Comparison of ENCODE assay signal across 8 cellular contexts in the genomic region with DNA sequence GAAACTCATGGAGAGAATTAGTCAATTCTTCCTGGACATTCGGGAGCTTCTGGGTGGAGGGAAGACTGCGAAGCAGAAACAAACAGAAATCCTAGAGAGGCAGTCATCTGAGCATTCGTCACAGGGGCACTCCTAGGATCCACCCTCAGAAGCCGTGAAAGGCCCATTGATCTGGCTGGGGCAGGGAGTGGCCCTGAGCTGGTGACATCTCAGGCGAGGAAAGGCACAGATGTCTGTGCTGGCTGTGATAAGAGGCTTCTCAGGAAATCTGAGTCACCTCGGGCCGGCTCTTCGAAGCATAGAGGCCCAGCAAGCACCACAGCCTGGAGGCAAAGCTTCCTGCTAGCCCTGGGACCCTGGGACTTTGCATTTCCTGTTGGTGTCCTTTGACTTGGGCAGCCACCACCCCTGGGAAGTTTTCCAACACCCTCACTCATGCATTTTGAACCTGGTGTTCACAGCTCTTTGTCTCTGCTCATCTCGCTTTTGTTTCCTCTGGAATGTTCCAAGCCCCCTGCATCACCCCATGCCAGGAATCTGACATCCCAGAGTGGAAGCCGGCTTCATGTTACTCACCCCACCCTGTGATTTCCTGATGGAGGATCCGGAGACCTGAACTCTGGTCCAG. TPM values are rescaled to one million over a fixed set of nuclear protein-coding genes. Genes with fewer than 3 reads are reported as not detected.
DNase-seq lines count a peak whose midpoint lies in the region; TF ChIP-seq lines count a peak whose summit lies in the region.

No MANE protein-coding gene starts in this region.

- H3K27ac ChIP-seq in angular gyrus (ENCODE audit: low read depth, low read length) (peak overlapping the region; percentile 67), smooth muscle cell (ENCODE audit: low read depth) (peak overlapping the region; percentile 89)
- no peak overlapping the region for H3K27ac ChIP-seq in effector memory CD4-positive, alpha-beta T cell (ENCODE audit: insufficient read depth, low read length, poor library complexity, severe bottlenecking)

- peak overlapping the region; percentile 28 for H3K4me2 ChIP-seq in smooth muscle cell

- H3K79me2 ChIP-seq in smooth muscle cell (ENCODE audit: low read depth): no peaks in the 10 kb centered on the region

- CTCF ChIA-PET in activated naive CD4-positive, alpha-beta T cell treated with anti-CD3 and anti-CD28 coated beads, Interleukin-2, amount 10 ng/mL, durations not matched to agents 7 days and 5 days (lab: Charles Lee): no interaction called here

- H3F3A ChIP-seq in smooth muscle cell (ENCODE audit: low read depth): peaks cover 16% of the 10 kb centered on the region

- H3K4me1 Mint-ChIP-seq in activated naive CD4-positive, alpha-beta T cell treated with anti-CD3 and anti-CD28 coated beads, Interleukin-2, amount 10 ng/mL, durations not matched to agents 7 days and 5 days: peaks cover 2% of the 10 kb centered on the region

- no peaks in the 10 kb centered on the region for H3K27me3 ChIP-seq in smooth muscle cell (ENCODE audit: low read depth)
- no peaks in the 10 kb centered on the region for H3K27me3 ChIP-seq in effector memory CD4-positive, alpha-beta T cell (replicated peaks; ENCODE audit: control insufficient read depth, insufficient read depth, low read length, poor library complexity, severe bottlenecking)

- H3K9ac ChIP-seq in smooth muscle cell (ENCODE audit: low read depth): peak overlapping the region; percentile 58

- H3K4me1 ChIP-seq in smooth muscle cell (ENCODE audit: low read depth): peaks cover 10% of the 10 kb centered on the region
- no peaks in the 10 kb centered on the region for H3K4me1 ChIP-seq in effector memory CD4-positive, alpha-beta T cell (ENCODE audit: control insufficient read depth, insufficient read depth, low read length, poor library complexity, severe bottlenecking)

- H3K9me3 ChIP-seq in smooth muscle cell (replicated peaks; ENCODE audit: low read depth): no peaks in the 10 kb centered on the region
- no peaks in the 10 kb centered on the region for H3K9me3 ChIP-seq in effector memory CD4-positive, alpha-beta T cell (ENCODE audit: control insufficient read depth, low read length)

- H3K4me3 ChIP-seq in smooth muscle cell: no peak overlapping the region
- no peak overlapping the region for H3K4me3 ChIP-seq in effector memory CD4-positive, alpha-beta T cell (ENCODE audit: insufficient read depth, low read depth, low read length, poor library complexity, severe bottlenecking)

- no peaks in the 10 kb centered on the region for H3K36me3 Mint-ChIP-seq in activated naive CD4-positive, alpha-beta T cell treated with anti-CD3 and anti-CD28 coated beads, Interleukin-2, amount 10 ng/mL, durations not matched to agents 7 days and 5 days

- 10% methylated on average over 11 of the region's 11 CpGs for WGBS in smooth muscle cell (ENCODE audit: low lambda C conversion rate)

- no peaks in the 10 kb centered on the region for H3K36me3 ChIP-seq in smooth muscle cell (ENCODE audit: low read depth)
- H3K36me3 ChIP-seq in effector memory CD4-positive, alpha-beta T cell (ENCODE audit: control insufficient read depth, insufficient read depth, low read length): no peaks in the 10 kb centered on the region

- no peaks in the 10 kb centered on the region for H3K9me3 Mint-ChIP-seq in activated naive CD4-positive, alpha-beta T cell treated with anti-CD3 and anti-CD28 coated beads, Interleukin-2, amount 10 ng/mL, durations not matched to agents 7 days and 5 days

- no peak overlapping the region for H2AFZ ChIP-seq in smooth muscle cell (ENCODE audit: low read depth)

- H3K4me3 Mint-ChIP-seq in activated naive CD4-positive, alpha-beta T cell treated with anti-CD3 and anti-CD28 coated beads, Interleukin-2, amount 10 ng/mL, durations not matched to agents 7 days and 5 days: no peak overlapping the region

- peak; percentile 5 to 17 for DNase-seq in activated CD4-positive, alpha-beta T cell treated with anti-CD3 and anti-CD28 coated beads, Interleukin-2, amount 50 U/mL, for 48 hours
- DNase-seq in activated CD4-positive, alpha-beta T cell treated with anti-CD3 and anti-CD28 coated beads for 1 hour: no peak
- peak; percentile 66 to 70 for DNase-seq in hippocampal formation (lab: John Stamatoyannopoulos, UW)
- no peak for DNase-seq in smooth muscle cell (lab: John Stamatoyannopoulos, UW; ENCODE audit: unreplicated experiment)
- DNase-seq in DMS79 (lab: John Stamatoyannopoulos, UW): no peak
- DNase-seq in activated naive CD4-positive, alpha-beta T cell treated with anti-CD3 and anti-CD28 coated beads, Interleukin-2, amount 10 ng/mL, durations not matched to agents 7 days and 5 days: no peak
- no peak for DNase-seq in effector memory CD4-positive, alpha-beta T cell

- no peaks in the 10 kb centered on the region for H4K20me1 ChIP-seq in smooth muscle cell (ENCODE audit: low read depth)

- TF ChIP-seq CTCF in smooth muscle cell (IDR thresholded peaks at IDR 0.05; ENCODE audit: borderline replicate concordance, insufficient read depth, poor library complexity, severe bottlenecking): no peak

- H3K27me3 Mint-ChIP-seq in activated naive CD4-positive, alpha-beta T cell treated with anti-CD3 and anti-CD28 coated beads, Interleukin-2, amount 10 ng/mL, durations not matched to agents 7 days and 5 days: no peaks in the 10 kb centered on the region

- H3K27ac Mint-ChIP-seq in activated naive CD4-positive, alpha-beta T cell treated with anti-CD3 and anti-CD28 coated beads, Interleukin-2, amount 10 ng/mL, durations not matched to agents 7 days and 5 days: no peak overlapping the region

RNA-seq across cellular contexts. Expression of gene CDRT4, which starts 23.3 kb away (rescaled TPM):
- total RNA-seq in smooth muscle cell: 0.45 and 1.4 TPM in 2 replicates
- polyA plus RNA-seq in smooth muscle cell: 4.2 and 4.3 TPM in 2 replicates

Comparison
In these comparisons a context has a peak if more than half of its experiments do, and no peak if none do; other contexts are left out.
1. DNase-seq: peak in activated CD4-positive, alpha-beta T cell treated with anti-CD3 and anti-CD28 coated beads, Interleukin-2, amount 50 U/mL, for 48 hours (2 of 2) and hippocampal formation (2 of 2); none in activated CD4-positive, alpha-beta T cell treated with anti-CD3 and anti-CD28 coated beads for 1 hour (single experiment), smooth muscle cell (single experiment), DMS79 (single experiment), activated naive CD4-positive, alpha-beta T cell treated with anti-CD3 and anti-CD28 coated beads, Interleukin-2, amount 10 ng/mL, durations not matched to agents 7 days and 5 days (single experiment) and effector memory CD4-positive, alpha-beta T cell (0 of 3).